ENCODE assay signal across 8 cellular contexts in the genomic region with DNA sequence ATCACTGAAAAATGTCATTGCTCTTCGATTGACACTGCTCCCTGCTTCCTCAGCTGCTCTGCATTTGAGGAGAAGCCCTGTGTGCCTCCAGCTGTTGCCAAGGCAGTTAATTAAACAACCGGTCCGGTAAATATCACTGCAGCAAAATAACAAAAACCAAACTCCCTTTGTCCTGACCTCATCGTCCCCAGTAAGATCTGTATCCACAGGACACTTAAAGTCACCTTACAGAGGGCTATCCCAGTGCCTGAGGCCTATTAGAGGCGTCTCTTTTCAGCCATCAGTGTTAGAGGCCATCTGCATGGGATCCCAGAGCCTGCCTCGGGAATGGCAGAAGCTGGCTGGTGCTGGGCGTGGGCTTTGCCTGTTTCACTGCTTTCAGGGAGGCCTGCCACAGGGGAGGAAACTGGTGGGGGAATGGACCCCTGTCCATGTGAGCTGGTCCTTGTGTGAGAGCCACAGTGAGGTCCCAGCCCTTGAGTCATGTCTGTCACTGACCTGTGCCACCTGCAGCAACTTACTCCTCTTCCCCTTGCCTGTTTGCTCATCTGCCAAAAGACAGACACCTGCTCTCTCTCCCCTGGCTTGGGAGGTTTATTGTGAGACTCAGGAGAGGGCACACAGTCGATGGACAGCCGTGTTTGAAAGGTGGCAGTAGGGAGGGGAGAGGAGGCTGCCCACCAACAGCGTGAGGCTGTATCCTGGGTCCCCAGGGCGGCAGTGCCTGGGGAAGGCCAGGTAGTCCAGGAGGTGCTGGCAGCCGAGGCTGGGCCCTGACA.
DNase-seq lines count a peak whose midpoint lies in the region; TF ChIP-seq lines count a peak whose summit lies in the region.

No MANE protein-coding gene starts in this region.

- TF ChIP-seq CTCF in WI38 (IDR thresholded peaks at IDR 0.05; ENCODE audit: low read depth, low read length) = no peak

- peak overlapping the region; percentile 28 for H3K4me3 ChIP-seq in WI38 (ENCODE audit: low read depth, low read length)

- H3K27ac ChIP-seq in temporal lobe (ENCODE audit: low read depth, low read length) = peak overlapping the region; percentile 95

- DNase-seq in NCI-H2029 (lab: John Stamatoyannopoulos, UW) (peak; percentile 32), NCI-H2029 treated with DMSO at 0.1 percent for 48 hours (lab: John Stamatoyannopoulos, UW) (no peak), left kidney (ENCODE audit: low read depth, low spot score) (peak; percentile 63), D341Med (ENCODE audit: low spot score) (no peak)
- DNase-seq in central memory CD4-positive, alpha-beta T cell = no peak
- DNase-seq in activated CD4-positive, alpha-beta T cell treated with anti-CD3 and anti-CD28 coated beads for 1 hour = no peak

Comparison
In these comparisons a context has a peak if more than half of its experiments do, and no peak if none do; other contexts are left out.
1. DNase-seq: peak in NCI-H2029 (single experiment) and left kidney (single experiment); none in NCI-H2029 treated with DMSO at 0.1 percent for 48 hours (single experiment), D341Med (single experiment), central memory CD4-positive, alpha-beta T cell (single experiment) and activated CD4-positive, alpha-beta T cell treated with anti-CD3 and anti-CD28 coated beads for 1 hour (single experiment).